ENCODE assay signal across 18 cellular contexts in the genomic region with DNA sequence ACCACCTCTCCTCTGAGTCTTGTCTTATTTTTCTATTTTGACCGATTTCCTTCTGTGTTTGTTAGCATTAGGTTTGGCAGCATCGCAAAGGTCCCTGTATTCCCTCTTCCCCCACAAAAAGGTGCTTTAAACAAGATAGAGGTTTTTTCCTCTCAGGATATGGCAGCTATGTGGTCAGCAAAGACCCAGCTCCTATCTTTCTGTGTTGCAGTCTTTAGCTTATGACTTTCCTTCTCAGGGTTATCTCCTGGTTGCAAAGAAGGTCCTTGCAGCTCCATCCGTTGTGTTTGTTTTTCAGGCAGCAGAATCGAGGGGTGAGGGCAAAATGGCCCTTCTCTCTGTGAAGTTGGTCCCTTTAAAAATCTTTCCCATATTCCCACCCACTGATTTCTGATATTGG. TPM values are rescaled to one million over a fixed set of nuclear protein-coding genes. Genes with fewer than 3 reads are reported as not detected.
DNase-seq lines count a peak whose midpoint lies in the region; ATAC-seq, FAIRE-seq and TF ChIP-seq lines count a peak whose summit lies in the region.
"Had no signal": no experiment of that assay in that cellular context is flagged by ENCODE, and none has a peak within 500 bp of the region (broad histone marks: within the 10 kb centered on the region; RNA-seq: fewer than 3 reads in every experiment).

No MANE protein-coding gene starts in this region.

- H3K36me3 Mint-ChIP-seq in stimulated activated naive CD8-positive, alpha-beta T cell treated with anti-CD3 and anti-CD28 coated beads, Interleukin-15, Interleukin-2, amounts not matched to agents 100 ng/mL and 50 ng/mL, for 24 hours (ENCODE audit: low read depth), result peaks cover 4% of the 10 kb centered on the region
- no peaks in the 10 kb centered on the region for H3K36me3 Mint-ChIP-seq in astrocyte (ENCODE audit: low read depth, unreplicated experiment)
- H3K36me3 Mint-ChIP-seq in naive thymus-derived CD8-positive, alpha-beta T cell, result no peaks in the 10 kb centered on the region

- no peak overlapping the region for H3K4me2 ChIP-seq in astrocyte (ENCODE audit: low read length)

- H3K4me3 ChIP-seq in astrocyte (ENCODE audit: insufficient read depth, low read depth, low read length), result no peak overlapping the region
- H3K4me3 ChIP-seq: left lung, uterus had no signal

- H4K20me1 ChIP-seq in astrocyte (ENCODE audit: insufficient read depth, low read length), result peaks cover 29% of the 10 kb centered on the region

- H3K4me3 Mint-ChIP-seq in stimulated activated naive CD8-positive, alpha-beta T cell treated with anti-CD3 and anti-CD28 coated beads, Interleukin-15, Interleukin-2, amounts not matched to agents 100 ng/mL and 50 ng/mL, for 24 hours, result no peak overlapping the region
- H3K4me3 Mint-ChIP-seq in stimulated activated naive CD8-positive, alpha-beta T cell treated with anti-CD3 and anti-CD28 coated beads, Interleukin-15, amount 100 ng/mL, for 72 hours, result no peak overlapping the region
- no peak overlapping the region for H3K4me3 Mint-ChIP-seq in astrocyte (ENCODE audit: unreplicated experiment)
- H3K4me3 Mint-ChIP-seq in naive thymus-derived CD8-positive, alpha-beta T cell, result peak overlapping the region in 1 of 10 donors; percentile 15

- H3K4me1 Mint-ChIP-seq in stimulated activated naive CD8-positive, alpha-beta T cell treated with anti-CD3 and anti-CD28 coated beads, Interleukin-15, Interleukin-2, amounts not matched to agents 100 ng/mL and 50 ng/mL, for 24 hours (ENCODE audit: low read depth), result peaks cover 23% of the 10 kb centered on the region
- H3K4me1 Mint-ChIP-seq in stimulated activated naive CD8-positive, alpha-beta T cell treated with anti-CD3 and anti-CD28 coated beads, Interleukin-15, amount 100 ng/mL, for 72 hours, result peaks cover 35% of the 10 kb centered on the region
- peaks cover 16% of the 10 kb centered on the region for H3K4me1 Mint-ChIP-seq in astrocyte (ENCODE audit: low read depth, unreplicated experiment)
- peaks cover 21 to 53% (median 42%) of the 10 kb centered on the region in 4 donors for H3K4me1 Mint-ChIP-seq in naive thymus-derived CD8-positive, alpha-beta T cell

- H3K36me3 ChIP-seq in astrocyte (ENCODE audit: insufficient read depth, low read length), result no peaks in the 10 kb centered on the region
- H3K36me3 ChIP-seq: left lung, uterus had no signal

- no peak overlapping the region for H2AFZ ChIP-seq in astrocyte (ENCODE audit: low read depth, low read length)

- no peak for FAIRE-seq in astrocyte (lab: Jason Lieb, UNC)
- FAIRE-seq: RCC 7860 had no signal

- H3K27me3 ChIP-seq in astrocyte (ENCODE audit: insufficient read depth, low read length), result no peaks in the 10 kb centered on the region
- H3K27me3 ChIP-seq: left lung, uterus had no signal

- H3K9me3 ChIP-seq in astrocyte (ENCODE audit: insufficient read depth, low read depth, low read length), result no peaks in the 10 kb centered on the region
- H3K9me3 ChIP-seq: left lung, uterus had no signal

- peaks cover 93% of the 10 kb centered on the region for H3K79me2 ChIP-seq in astrocyte (ENCODE audit: insufficient read depth, low read length)

- H3K27ac Mint-ChIP-seq in stimulated activated naive CD8-positive, alpha-beta T cell treated with anti-CD3 and anti-CD28 coated beads, Interleukin-15, Interleukin-2, amounts not matched to agents 100 ng/mL and 50 ng/mL, for 24 hours, result peak overlapping the region; percentile 8
- no peak overlapping the region for H3K27ac Mint-ChIP-seq in stimulated activated naive CD8-positive, alpha-beta T cell treated with anti-CD3 and anti-CD28 coated beads, Interleukin-15, amount 100 ng/mL, for 72 hours
- peak overlapping the region; percentile 51 for H3K27ac Mint-ChIP-seq in astrocyte (ENCODE audit: unreplicated experiment)
- peak overlapping the region in 8 of 10 donors; percentile 6 to 61 (median 27) for H3K27ac Mint-ChIP-seq in naive thymus-derived CD8-positive, alpha-beta T cell

- no peak for ATAC-seq in stimulated activated naive CD8-positive, alpha-beta T cell treated with anti-CD3 and anti-CD28 coated beads, Interleukin-15, amount 100 ng/mL, for 72 hours
- ATAC-seq in naive thymus-derived CD8-positive, alpha-beta T cell, result no peak
- ATAC-seq in omental fat pad (ENCODE audit: low FRiP score), result no peak
- ATAC-seq in GM21737 (IDR thresholded peaks at IDR 0.05; ENCODE audit: unreplicated experiment), result no peak

- DNase-seq in stimulated activated naive CD8-positive, alpha-beta T cell treated with anti-CD3 and anti-CD28 coated beads, Interleukin-15, amount 100 ng/mL, for 72 hours, result no peak
- DNase-seq in astrocyte (ENCODE audit: low read depth) (no peak), omental fat pad (ENCODE audit: low spot score) (no peak), mesenteric fat pad (ENCODE audit: low spot score) (no peak)
- no peak for DNase-seq in naive thymus-derived CD8-positive, alpha-beta T cell
- DNase-seq in effector CD8-positive, alpha-beta T cell (lab: John Stamatoyannopoulos, UW), result no peak
- DNase-seq: activated CD4-positive, alpha-beta T cell treated with anti-CD3 and anti-CD28 coated beads for 1 hour; activated effector memory CD4-positive, alpha-beta T cell treated with anti-CD3 and anti-CD28 coated beads, Interleukin-2, amount 50 U/mL, for 16 hours; KBM-7; left lung; MV-4-11; NCI-H2029; stimulated activated CD4-positive, alpha-beta T cell treated with anti-CD3 and anti-CD28 coated beads, Interleukin-2, amount 100 ng/mL, for 48 hours; T-helper 9 cell; uterus had no signal

- H3K4me1 ChIP-seq in astrocyte (ENCODE audit: insufficient read depth, low read length), result peaks cover 30% of the 10 kb centered on the region
- H3K4me1 ChIP-seq: uterus had no signal

- no peak for TF ChIP-seq CTCF in astrocyte (IDR thresholded peaks at IDR 0.05; ENCODE audit: insufficient read depth, low read depth, low read length)
- TF ChIP-seq CTCF in omental fat pad (IDR thresholded peaks at IDR 0.05), result no peak

- H3K9me3 Mint-ChIP-seq in stimulated activated naive CD8-positive, alpha-beta T cell treated with anti-CD3 and anti-CD28 coated beads, Interleukin-15, Interleukin-2, amounts not matched to agents 100 ng/mL and 50 ng/mL, for 24 hours, result no peaks in the 10 kb centered on the region
- H3K9me3 Mint-ChIP-seq in stimulated activated naive CD8-positive, alpha-beta T cell treated with anti-CD3 and anti-CD28 coated beads, Interleukin-15, amount 100 ng/mL, for 72 hours, result peaks cover 0 to 2% of the 10 kb centered on the region in 2 donors
- no peaks in the 10 kb centered on the region for H3K9me3 Mint-ChIP-seq in astrocyte (ENCODE audit: unreplicated experiment)
- no peaks in the 10 kb centered on the region for H3K9me3 Mint-ChIP-seq in naive thymus-derived CD8-positive, alpha-beta T cell

- H3K9ac ChIP-seq in astrocyte (ENCODE audit: low read length), result no peak overlapping the region

- no peaks in the 10 kb centered on the region for H3K27me3 Mint-ChIP-seq in stimulated activated naive CD8-positive, alpha-beta T cell treated with anti-CD3 and anti-CD28 coated beads, Interleukin-15, Interleukin-2, amounts not matched to agents 100 ng/mL and 50 ng/mL, for 24 hours
- no peaks in the 10 kb centered on the region for H3K27me3 Mint-ChIP-seq in stimulated activated naive CD8-positive, alpha-beta T cell treated with anti-CD3 and anti-CD28 coated beads, Interleukin-15, amount 100 ng/mL, for 72 hours
- H3K27me3 Mint-ChIP-seq in astrocyte (ENCODE audit: low read depth, unreplicated experiment), result no peaks in the 10 kb centered on the region
- no peaks in the 10 kb centered on the region for H3K27me3 Mint-ChIP-seq in naive thymus-derived CD8-positive, alpha-beta T cell

- H3K27ac ChIP-seq in astrocyte (ENCODE audit: low read depth, low read length), result no peak overlapping the region
- H3K27ac ChIP-seq: uterus had no signal

- POLR2A ChIA-PET in naive thymus-derived CD8-positive, alpha-beta T cell (lab: Charles Lee), result no interaction called here

RNA-seq across cellular contexts. Expression of gene GALNT1, which starts 38.4 kb away (rescaled TPM):
- total RNA-seq in astrocyte (124 and 127 TPM in 2 replicates), omental fat pad (10 to 100 TPM; 42.7 to 59.7 (median 54.1) TPM), mesenteric fat pad (79.0 TPM)
- 10 to 100 TPM; 39.5 to 42.4 TPM for total RNA-seq in naive thymus-derived CD8-positive, alpha-beta T cell
- polyA plus RNA-seq in naive thymus-derived CD8-positive, alpha-beta T cell, result 10 to 100 TPM; 18.7 to 67.3 (median 43.3) TPM

Comparison
In these comparisons a context has a peak if more than half of its experiments do, and no peak if none do; other contexts are left out.
1. H3K27ac Mint-ChIP-seq: peak in stimulated activated naive CD8-positive, alpha-beta T cell treated with anti-CD3 and anti-CD28 coated beads, Interleukin-15, Interleukin-2, amounts not matched to agents 100 ng/mL and 50 ng/mL, for 24 hours (single experiment), astrocyte (single experiment) and naive thymus-derived CD8-positive, alpha-beta T cell (8 of 10); none in stimulated activated naive CD8-positive, alpha-beta T cell treated with anti-CD3 and anti-CD28 coated beads, Interleukin-15, amount 100 ng/mL, for 72 hours (0 of 2).